32 cellular contexts compared by ENCODE assay signal in the genomic region with DNA sequence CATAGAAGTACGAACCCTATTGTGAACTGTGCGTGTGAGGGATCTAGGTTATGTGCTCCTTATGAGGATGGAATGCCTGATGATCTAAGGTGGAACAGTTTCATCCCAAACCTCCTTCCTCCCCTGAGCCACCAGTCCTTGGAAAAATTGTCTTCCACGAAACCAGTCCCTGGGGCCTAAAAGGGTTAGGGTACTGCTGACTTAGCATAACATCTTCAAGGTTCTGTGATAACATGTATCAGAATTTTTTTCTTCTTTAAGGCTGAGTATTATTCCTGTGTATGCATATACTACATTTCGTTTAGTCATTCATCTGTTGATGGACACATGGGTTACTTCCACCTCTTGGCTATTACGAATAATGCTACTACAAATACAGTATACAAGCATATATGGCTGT.
"Had no signal": no experiment of that assay in that cellular context is flagged by ENCODE, and none has a peak within 500 bp of the region (broad histone marks: within the 10 kb centered on the region; RNA-seq: fewer than 3 reads in every experiment).

No MANE protein-coding gene starts in this region.

- H3K27me3 ChIP-seq: ascending aorta, breast epithelium, foreskin keratinocyte, gastrocnemius medialis, heart left ventricle had no signal

- H3K27ac Mint-ChIP-seq: activated CD4-positive, alpha-beta memory T cell treated with anti-CD3 and anti-CD28 coated beads, Interleukin-2, amount 10 ng/mL, durations not matched to agents 7 days and 5 days; activated CD4-positive, alpha-beta T cell treated with anti-CD3 and anti-CD28 coated beads, Interleukin-2, amount 10 ng/mL, durations not matched to agents 7 days and 5 days; activated naive CD8-positive, alpha-beta T cell treated with anti-CD3 and anti-CD28 coated beads, Interleukin-2, amount 10 ng/mL, durations not matched to agents 7 days and 5 days; activated T-cell treated with anti-CD3 and anti-CD28 coated beads, Interleukin-2, amount 50 U/mL, for 24 hours; activated T-cell treated with anti-CD3 and anti-CD28 coated beads, Interleukin-2, amount 50 U/mL, for 72 hours; brain; dendritic cell treated with granulocyte-macrophage colony-stimulating factor and Interleukin-4, amounts not matched to agents 40 ng/mL and 50 ng/mL, for 4 days; endodermal cell; WTC11 had no signal

- H3K4me3 Mint-ChIP-seq: activated CD4-positive, alpha-beta memory T cell treated with anti-CD3 and anti-CD28 coated beads, Interleukin-2, amount 10 ng/mL, durations not matched to agents 7 days and 5 days; activated CD4-positive, alpha-beta T cell treated with anti-CD3 and anti-CD28 coated beads, Interleukin-2, amount 10 ng/mL, durations not matched to agents 7 days and 5 days; activated naive CD8-positive, alpha-beta T cell treated with anti-CD3 and anti-CD28 coated beads, Interleukin-2, amount 10 ng/mL, durations not matched to agents 7 days and 5 days; activated T-cell treated with anti-CD3 and anti-CD28 coated beads, Interleukin-2, amount 50 U/mL, for 24 hours; activated T-cell treated with anti-CD3 and anti-CD28 coated beads, Interleukin-2, amount 50 U/mL, for 72 hours; brain; central memory CD8-positive, alpha-beta T cell; dendritic cell treated with granulocyte-macrophage colony-stimulating factor and Interleukin-4, amounts not matched to agents 40 ng/mL and 50 ng/mL, for 4 days; endodermal cell; WTC11 had no signal

- H3K36me3 ChIP-seq: ascending aorta, breast epithelium, gastrocnemius medialis, heart left ventricle had no signal

- DNase-seq: activated CD4-positive, alpha-beta memory T cell treated with anti-CD3 and anti-CD28 coated beads, Interleukin-2, amount 10 ng/mL, durations not matched to agents 7 days and 5 days; activated CD4-positive, alpha-beta T cell treated with anti-CD3 and anti-CD28 coated beads for 1 hour; activated CD4-positive, alpha-beta T cell treated with anti-CD3 and anti-CD28 coated beads for 4 hours; activated CD4-positive, alpha-beta T cell treated with anti-CD3 and anti-CD28 coated beads, Interleukin-2, amount 10 ng/mL, durations not matched to agents 7 days and 5 days; activated CD4-positive, alpha-beta T cell treated with anti-CD3 and anti-CD28 coated beads, Interleukin-2, amount 50 U/mL, for 4 hours; activated CD8-positive, alpha-beta memory T cell treated with anti-CD3 and anti-CD28 coated beads, Interleukin-2, amount 50 U/mL, for 48 hours; activated effector memory CD4-positive, alpha-beta T cell treated with Interleukin-2 at 50 U/mL for 16 hours; activated gamma-delta T cell treated with Interleukin-2 at 50 U/mL for 16 hours; activated naive CD4-positive, alpha-beta T cell treated with anti-CD3 and anti-CD28 coated beads, Interleukin-2, amount 50 U/mL, for 16 hours; activated naive CD4-positive, alpha-beta T cell treated with Interleukin-2 at 50 U/mL for 16 hours; activated naive CD8-positive, alpha-beta T cell treated with anti-CD3 and anti-CD28 coated beads, Interleukin-2, amount 10 ng/mL, durations not matched to agents 7 days and 5 days; activated T-cell treated with anti-CD3 and anti-CD28 coated beads for 4 hours; activated T-cell treated with anti-CD3 and anti-CD28 coated beads, Interleukin-2, amount 50 U/mL, for 24 hours; activated T-cell treated with anti-CD3 and anti-CD28 coated beads, Interleukin-2, amount 50 U/mL, for 72 hours; dorsolateral prefrontal cortex; effector memory CD4-positive, alpha-beta T cell; endodermal cell; foreskin keratinocyte; gastrocnemius medialis; glutamatergic neuron; heart left ventricle; T-helper 2 cell had no signal

- H3K36me3 Mint-ChIP-seq: activated naive CD8-positive, alpha-beta T cell treated with anti-CD3 and anti-CD28 coated beads, Interleukin-2, amount 10 ng/mL, durations not matched to agents 7 days and 5 days; WTC11 had no signal

- H3K9me3 ChIP-seq: ascending aorta, breast epithelium, gastrocnemius medialis had no signal

- H3K9me3 Mint-ChIP-seq: activated CD4-positive, alpha-beta memory T cell treated with anti-CD3 and anti-CD28 coated beads, Interleukin-2, amount 10 ng/mL, durations not matched to agents 7 days and 5 days; activated naive CD8-positive, alpha-beta T cell treated with anti-CD3 and anti-CD28 coated beads, Interleukin-2, amount 10 ng/mL, durations not matched to agents 7 days and 5 days; central memory CD8-positive, alpha-beta T cell; endodermal cell had no signal

- H3K27me3 Mint-ChIP-seq: activated CD4-positive, alpha-beta memory T cell treated with anti-CD3 and anti-CD28 coated beads, Interleukin-2, amount 10 ng/mL, durations not matched to agents 7 days and 5 days; activated CD4-positive, alpha-beta T cell treated with anti-CD3 and anti-CD28 coated beads, Interleukin-2, amount 10 ng/mL, durations not matched to agents 7 days and 5 days; activated T-cell treated with anti-CD3 and anti-CD28 coated beads, Interleukin-2, amount 50 U/mL, for 24 hours; dendritic cell treated with granulocyte-macrophage colony-stimulating factor and Interleukin-4, amounts not matched to agents 40 ng/mL and 50 ng/mL, for 4 days had no signal

- ATAC-seq: activated T-cell treated with anti-CD3 and anti-CD28 coated beads, Interleukin-2, amount 50 U/mL, for 72 hours; esophagus mucosa; foreskin keratinocyte; gastrocnemius medialis; heart left ventricle; WTC11 had no signal

- H3K4me1 Mint-ChIP-seq: activated CD4-positive, alpha-beta memory T cell treated with anti-CD3 and anti-CD28 coated beads, Interleukin-2, amount 10 ng/mL, durations not matched to agents 7 days and 5 days; activated CD4-positive, alpha-beta T cell treated with anti-CD3 and anti-CD28 coated beads, Interleukin-2, amount 10 ng/mL, durations not matched to agents 7 days and 5 days; activated naive CD8-positive, alpha-beta T cell treated with anti-CD3 and anti-CD28 coated beads, Interleukin-2, amount 10 ng/mL, durations not matched to agents 7 days and 5 days; central memory CD8-positive, alpha-beta T cell; endodermal cell; WTC11 had no signal

- H3K4me1 ChIP-seq: ascending aorta, foreskin keratinocyte, gastrocnemius medialis, heart left ventricle had no signal

- H3K4me3 ChIP-seq: ascending aorta, breast epithelium, coronary artery, dorsolateral prefrontal cortex, gastrocnemius medialis, heart left ventricle had no signal

- FAIRE-seq: TTC549 had no signal

- H3K27ac ChIP-seq: ascending aorta, breast epithelium, coronary artery, dorsolateral prefrontal cortex, foreskin keratinocyte, gastrocnemius medialis, heart left ventricle, VCaP had no signal
